ENCODE assay signal across 27 cellular contexts in genomic region chr16:6095414-6095813, GRCh38.
"Had no signal": no experiment of that assay in that cellular context is flagged by ENCODE, and none has a peak within 500 bp of the region (broad histone marks: within the 10 kb centered on the region; RNA-seq: fewer than 3 reads in every experiment).

No MANE protein-coding gene starts in this region.

- H3K27ac ChIP-seq: adrenal gland, body of pancreas, breast epithelium, SJCRH30, SK-N-MC had no signal

- H3K36me3 ChIP-seq: adrenal gland, breast epithelium, MG63, SJCRH30 had no signal

- H3K9me3 ChIP-seq: adrenal gland, body of pancreas, MG63, SJCRH30 had no signal

- H3K4me3 ChIP-seq: adrenal gland, body of pancreas, breast epithelium, MG63, SJCRH30, SK-N-MC had no signal

- DNase-seq: activated CD4-positive, alpha-beta T cell treated with anti-CD3 and anti-CD28 coated beads, Interleukin-2, amount 10 ng/mL, durations not matched to agents 24 days and 14 days; activated CD4-positive, alpha-beta T cell treated with anti-CD3 and anti-CD28 coated beads, Interleukin-2, amount 50 U/mL, for 4 hours; activated CD8-positive, alpha-beta T cell treated with anti-CD3 and anti-CD28 coated beads for 36 hours; activated gamma-delta T cell treated with Interleukin-2 at 50 U/mL for 16 hours; activated naive CD4-positive, alpha-beta T cell treated with anti-CD3 and anti-CD28 coated beads for 36 hours; activated T-cell treated with anti-CD3 and anti-CD28 coated beads, Interleukin-2, amount 50 U/mL, for 4 hours; body of pancreas; cerebellar nuclear complex; Kasumi-1; KG1; MG63; NCI-H1092; NCI-H1436 treated with DMSO at 0.1 percent for 48 hours; NCI-H187 treated with DMSO at 0.1 percent for 48 hours; NCI-H2081; NCI-H226; NCI-H446 treated with DMSO at 0.1 percent for 48 hours; NCI-H524 treated with DMSO at 0.1 percent for 48 hours; OCI-M1; SHP77; SJCRH30 had no signal

- H3K4me1 ChIP-seq: adrenal gland, body of pancreas, breast epithelium, SJCRH30 had no signal

- ATAC-seq: activated CD8-positive, alpha-beta T cell treated with anti-CD3 and anti-CD28 coated beads for 36 hours; activated naive CD4-positive, alpha-beta T cell treated with anti-CD3 and anti-CD28 coated beads, Interleukin-2, amount 50 U/mL, for 72 hours; activated T-cell treated with anti-CD3 and anti-CD28 coated beads, Interleukin-2, amount 50 U/mL, for 4 hours; body of pancreas had no signal

- H3K27me3 ChIP-seq: adrenal gland, body of pancreas, breast epithelium, MG63, SJCRH30 had no signal

- FAIRE-seq: astrocyte, TTC549 had no signal
